Comparison of ENCODE assay signal across 8 cellular contexts in the genomic region with DNA sequence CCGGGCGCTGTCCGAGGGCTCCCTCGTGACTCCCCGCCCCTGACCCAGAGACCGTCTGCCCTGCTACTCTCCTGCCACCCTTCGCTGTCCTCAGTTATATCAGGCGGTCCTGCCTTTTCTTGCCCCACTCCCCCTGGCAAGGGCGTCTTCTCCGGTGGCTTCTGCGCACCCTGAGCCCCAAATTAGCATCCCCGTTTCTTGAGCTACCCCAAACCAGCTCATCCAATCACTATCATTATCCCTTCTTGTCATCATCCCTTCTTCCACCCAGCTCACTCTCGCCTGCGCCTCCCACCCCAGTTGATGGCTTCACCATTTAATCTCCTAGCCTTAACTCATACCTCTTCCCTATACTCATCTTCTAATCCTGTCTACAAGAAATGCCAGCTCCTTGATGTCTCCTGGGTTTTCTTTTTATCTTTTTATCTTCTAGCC. TPM values are rescaled to one million over a fixed set of nuclear protein-coding genes. Genes with fewer than 3 reads are reported as not detected.
DNase-seq lines count a peak whose midpoint lies in the region; ATAC-seq and TF ChIP-seq lines count a peak whose summit lies in the region.

No MANE protein-coding gene starts in this region.

- intact Hi-C loops in IMR-90 (cut with micrococcal nuclease) (loop anchor here (1.0 to 5.0 kb wide), 5 partner anchors 43 to 274 kb away; a partner anchor contains a TSS), mammary epithelial cell (cut with micrococcal nuclease) (loop anchor here (2.0 to 5.0 kb wide), 2 partner anchors 73 to 274 kb away; a partner anchor contains a TSS), right lobe of liver (cut with DNase I) (loop anchor here in 1 of 2 donors (10.0 kb wide), 1 partner anchor 177 kb away; a partner anchor contains a TSS), thyroid gland (cut with DNase I) (no loop called here)

- peak overlapping the region; percentile 46; the same call in 1 of the 2 replicates for H3K14ac ChIP-seq in IMR-90 (replicated peaks; ENCODE audit: low read depth, low read length)

- H3K27ac ChIP-seq in IMR-90 (ENCODE audit: insufficient read depth, low read length) (peak overlapping the region; percentile 35), mammary epithelial cell (ENCODE audit: insufficient read depth, low read depth, low read length) (peak overlapping the region; percentile 86), right lobe of liver (peak overlapping the region; percentile 87 to 95 (median 94)), thyroid gland (peak overlapping the region; percentile 64 to 91 (median 74))

- 0 out of 2 replicates have a peak overlapping the region, but pooled peaks have one; percentile 17 for H3K23ac ChIP-seq in IMR-90 (ENCODE audit: low read depth, low read length)

- in situ Hi-C loops in IMR-90 (cut with MboI; ENCODE audit: low sequenced_read_pairs) (no loop called here), mammary epithelial cell (cut with MboI; ENCODE audit: low sequenced_read_pairs in 2 of 2) (loop anchor here in 1 of 2 donors (25.0 kb wide), 1 partner anchor 154 kb away; no protein-coding TSS in a partner anchor)

- ATAC-seq in GM18868 (IDR thresholded peaks at IDR 0.05; ENCODE audit: unreplicated experiment) (peak; percentile 16), IMR-90 (ENCODE audit: low read depth) (peak; percentile 31), right lobe of liver (peak; percentile 57 to 74 (median 70)), HG02759 (IDR thresholded peaks at IDR 0.05; ENCODE audit: unreplicated experiment) (no peak), GM21619 (IDR thresholded peaks at IDR 0.05; ENCODE audit: unreplicated experiment) (no peak)

- no peaks in the 10 kb centered on the region for H3K36me3 ChIP-seq in IMR-90 (ENCODE audit: control insufficient read depth, insufficient read depth, low read length)
- no peaks in the 10 kb centered on the region for H3K36me3 ChIP-seq in mammary epithelial cell (ENCODE audit: insufficient read depth, low read length)
- no peaks in the 10 kb centered on the region for H3K36me3 ChIP-seq in right lobe of liver
- H3K36me3 ChIP-seq in thyroid gland, result no peaks in the 10 kb centered on the region

- TF ChIP-seq POLR2A in IMR-90 (IDR thresholded peaks at IDR 0.05; ENCODE audit: low read depth, low read length), result no peak
- TF ChIP-seq POLR2A in right lobe of liver (IDR thresholded peaks at IDR 0.05), result no peak
- no peak for TF ChIP-seq POLR2A in thyroid gland (IDR thresholded peaks at IDR 0.05)

- 0 out of 2 replicates have a peak overlapping the region, but pooled peaks have one; percentile 8 for H3K4ac ChIP-seq in IMR-90 (ENCODE audit: low read depth, low read length)

- H3K4me3 ChIP-seq in IMR-90 (ENCODE audit: insufficient read depth, low read depth, low read length), result peak overlapping the region; percentile 67
- H3K4me3 ChIP-seq in mammary epithelial cell (replicated peaks in 1 of 3; ENCODE audit: insufficient read depth in 1 of 3, low read depth in 2 of 3, low read length in 3 of 3), result peak overlapping the region; percentile 72 to 95 (median 91)
- peak overlapping the region; percentile 69 to 96 (median 85) for H3K4me3 ChIP-seq in right lobe of liver
- H3K4me3 ChIP-seq in thyroid gland (replicated peaks in 1 of 3), result peak overlapping the region; percentile 49 to 88 (median 82)

- 0% methylated on average over 10 of the region's 14 CpGs; no CpG with 5 or more reads in 1 of the 2 experiments for WGBS in IMR-90 (ENCODE audit: extremely low coverage in 2 of 2, insufficient read length in 1 of 2), 2 experiments
- WGBS in mammary epithelial cell (ENCODE audit: low coverage, missing lambda C conversion rate), result 2% methylated on average over 11 of the region's 14 CpGs
- 3% methylated on average over 6 of the region's 14 CpGs for WGBS in right lobe of liver (ENCODE audit: insufficient coverage, low coverage, low lambda C conversion rate, missing lambda C conversion rate)
- whole genome bisulfite sequencing in thyroid gland, 2 donors, result 1% methylated on average over 11 to 14 of the region's 14 CpGs

- H3K18ac ChIP-seq in IMR-90 (ENCODE audit: low read depth, low read length), result no peak overlapping the region

- BruUV-seq in IMR-90 (replicated peaks; lab: Mats Ljungman, UMichigan) (no TSS peak), mammary epithelial cell (replicated peaks; lab: Mats Ljungman, UMichigan) (no TSS peak)

- H3K4me1 ChIP-seq in IMR-90 (ENCODE audit: control insufficient read depth, insufficient read depth, low read length) (peaks cover 4% of the 10 kb centered on the region; the same call in 1 of the 2 replicates), mammary epithelial cell (ENCODE audit: insufficient read depth, low read length) (peaks cover 24% of the 10 kb centered on the region), right lobe of liver (peaks cover 0 to 24% (median 8%) of the 10 kb centered on the region in 4 donors), thyroid gland (peaks cover 35 to 41% of the 10 kb centered on the region in 2 donors)

- H2BK120ac ChIP-seq in IMR-90 (ENCODE audit: low read depth, low read length), result 0 out of 2 replicates have a peak overlapping the region, but pooled peaks have one; percentile 25

- H4K20me1 ChIP-seq in IMR-90 (ENCODE audit: insufficient read depth, low read length) (peaks cover 34% of the 10 kb centered on the region), mammary epithelial cell (ENCODE audit: insufficient read depth, low read length) (no peaks in the 10 kb centered on the region)

- H3K9ac ChIP-seq in IMR-90 (ENCODE audit: low read depth, low read length), result peak overlapping the region; percentile 67
- H3K9ac ChIP-seq in mammary epithelial cell (ENCODE audit: insufficient read depth, low read length), result peak overlapping the region; percentile 88

- peaks cover 45% of the 10 kb centered on the region for H3K79me2 ChIP-seq in mammary epithelial cell (ENCODE audit: insufficient read depth, low read length)

- H4K8ac ChIP-seq in IMR-90 (ENCODE audit: low read depth in 2 of 2, low read length in 2 of 2), result peak overlapping the region; percentile 4 to 44; a peak in 1 of 4 replicates

- H4K91ac ChIP-seq in IMR-90 (ENCODE audit: insufficient read depth, low read depth, low read length), result no peak overlapping the region

- peaks cover 8% of the 10 kb centered on the region for H3K9me1 ChIP-seq in IMR-90 (ENCODE audit: insufficient read depth, low read length)

- TF ChIP-seq CTCF in IMR-90 (conservative IDR thresholded peaks at IDR 0.05; ENCODE audit: low read depth, low read length), result no peak
- no peak for TF ChIP-seq CTCF in mammary epithelial cell (conservative IDR thresholded peaks at IDR 0.05 in 1 of 2, IDR thresholded peaks at IDR 0.05 in 1 of 2; ENCODE audit: extremely low read depth in 1 of 2, insufficient read depth in 1 of 2, low read depth in 1 of 2, low read length in 2 of 2)
- no peak for TF ChIP-seq CTCF in right lobe of liver (IDR thresholded peaks at IDR 0.05)
- no peak for TF ChIP-seq CTCF in thyroid gland (IDR thresholded peaks at IDR 0.05)

- H3K56ac ChIP-seq in IMR-90 (ENCODE audit: extremely low read depth, insufficient read depth, low read length), result no peak overlapping the region

- H2AFZ ChIP-seq in IMR-90 (replicated peaks; ENCODE audit: low read length, poor library complexity) (peak overlapping the region; percentile 99), mammary epithelial cell (ENCODE audit: low read depth, low read length) (peak overlapping the region; percentile 97)

- peak overlapping the region; percentile 69 for H3K4me2 ChIP-seq in IMR-90 (ENCODE audit: low read depth, low read length)
- H3K4me2 ChIP-seq in mammary epithelial cell (ENCODE audit: insufficient read depth, low read depth, low read length), result peak overlapping the region; percentile 90

- H3K9me3 ChIP-seq in IMR-90 (ENCODE audit: control insufficient read depth, insufficient read depth, low read length) (no peaks in the 10 kb centered on the region), mammary epithelial cell (replicated peaks; ENCODE audit: insufficient read depth, low read length) (no peaks in the 10 kb centered on the region), right lobe of liver (no peaks in the 10 kb centered on the region), thyroid gland (no peaks in the 10 kb centered on the region)

- H3K27me3 ChIP-seq in IMR-90 (ENCODE audit: control insufficient read depth, insufficient read depth, low read length) (no peaks in the 10 kb centered on the region), mammary epithelial cell (ENCODE audit: insufficient read depth, low read length) (no peaks in the 10 kb centered on the region), right lobe of liver (no peaks in the 10 kb centered on the region), thyroid gland (no peaks in the 10 kb centered on the region)

- dilution Hi-C loops in IMR-90 (cut with HindIII; ENCODE audit: low sequenced_read_pairs, unreplicated experiment) (no loop called here), mammary epithelial cell (cut with HindIII; ENCODE audit: low sequenced_read_pairs) (loop anchor here (5.0 kb wide), 2 partner anchors 84 to 184 kb away; a partner anchor contains a TSS)

- H2BK20ac ChIP-seq in IMR-90 (ENCODE audit: low read depth, low read length), result no peak overlapping the region

- H2AK5ac ChIP-seq in IMR-90 (ENCODE audit: low read depth, low read length), result no peak overlapping the region

- CTCF ChIA-PET in IMR-90 (lab: Yijun Ruan, JAX), result interaction anchor here (1.0 to 1.4 kb wide), 4 partner anchors 16 to 185 kb away, joined by 3 to 6 read pairs (median 4); no protein-coding TSS in a partner anchor
- CTCF ChIA-PET in mammary epithelial cell (lab: Charles Lee; ENCODE audit: low non-redundant PET), result interaction anchor here (0.6 to 1.0 kb wide), 2 partner anchors 180 to 184 kb away, joined by 3 to 4 read pairs; no protein-coding TSS in a partner anchor

- H2AK9ac ChIP-seq in IMR-90 (replicated peaks; ENCODE audit: low read depth, low read length, poor library complexity), result peak overlapping the region; percentile 53

- TF ChIP-seq RAD21 in IMR-90 (IDR thresholded peaks at IDR 0.05; ENCODE audit: low read length), result no peak

- no peak overlapping the region for H4K5ac ChIP-seq in IMR-90 (ENCODE audit: low read depth, low read length)

- DNase-seq in IMR-90 (peak; percentile 23), mammary epithelial cell (no peak), right lobe of liver (no peak), thyroid gland (no peak), A172 (ENCODE audit: low spot score) (no peak)

- H2BK5ac ChIP-seq in IMR-90 (ENCODE audit: low read depth, low read length, poor library complexity, severe bottlenecking), result peak overlapping the region; percentile 74

- POLR2A ChIA-PET in IMR-90 (lab: Charles Lee; ENCODE audit: unreplicated experiment), result no interaction called here

- no peak overlapping the region for H2BK15ac ChIP-seq in IMR-90 (ENCODE audit: low read depth, low read length)

- peaks cover 3 to 41% of the 10 kb centered on the region in 2 experiments; a peak in 3 of 4 replicates for H3K79me1 ChIP-seq in IMR-90 (ENCODE audit: low read depth in 1 of 2, low read length in 2 of 2)

RNA-seq across cellular contexts. Expression of a gene that starts 0.4 kb away (rescaled TPM):
- total RNA-seq in IMR-90 (2012; rRNA removed) (0.56 and 0.90 TPM in 2 replicates), mammary epithelial cell (1 to 10 TPM; 5.2 to 5.7 TPM), right lobe of liver (1 to 10 TPM; 1.4 to 3.5 (median 2.5) TPM), thyroid gland (10 to 100 TPM in 3 of 4 donors, 1 to 10 TPM in 1; 8.9 to 17.8 (median 11.7) TPM)
- polyA plus RNA-seq in IMR-90 (2012; rRNA removed) (1.6 and 1.8 TPM in 2 replicates), mammary epithelial cell (1.3 TPM)
- 0.38 and 0.93 TPM in 2 replicates for polyA plus RNA-seq in IMR-90 (2012; cell fraction: cytosol; rRNA removed)
- polyA plus RNA-seq in IMR-90 (2012; cell fraction: nucleus; rRNA removed; ENCODE audit: low replicate concordance), result 10.7 and 13.0 TPM in 2 replicates
- polyA minus RNA-seq in mammary epithelial cell, result not detected
- total RNA-seq in A172 (2014; rRNA removed; shearing (Covaris generic)), result 1.3 and 2.3 TPM in 2 replicates

RNA-seq across cellular contexts. Expression of a gene that starts 0.5 kb away (rescaled TPM):
- total RNA-seq in IMR-90 (2012; rRNA removed), result 25.8 and 35.0 TPM in 2 replicates
- 56.6 and 58.9 TPM in 2 replicates for polyA plus RNA-seq in IMR-90 (2012; rRNA removed)
- polyA plus RNA-seq in IMR-90 (2012; cell fraction: cytosol; rRNA removed), result 27.6 and 41.5 TPM in 2 replicates
- polyA plus RNA-seq in IMR-90 (2012; cell fraction: nucleus; rRNA removed; ENCODE audit: low replicate concordance), result 133 and 180 TPM in 2 replicates
- 10 to 100 TPM; 47.0 to 51.3 TPM for total RNA-seq in mammary epithelial cell
- 37.7 TPM for polyA plus RNA-seq in mammary epithelial cell
- 73.7 TPM for polyA minus RNA-seq in mammary epithelial cell
- 10 to 100 TPM; 27.8 to 35.5 (median 33.1) TPM for total RNA-seq in right lobe of liver
- total RNA-seq in thyroid gland, result 100 to 1,000 TPM in 2 of 4 donors, 10 to 100 TPM in 2; 64.6 to 105 (median 101) TPM
- 27.1 and 42.3 TPM in 2 replicates for total RNA-seq in A172 (2014; rRNA removed; shearing (Covaris generic))

RNA-seq across cellular contexts. Expression of a gene that starts 45.5 kb away (rescaled TPM):
- 22.8 TPM in 2 replicates for total RNA-seq in IMR-90 (2012; rRNA removed)
- 16.5 and 23.1 TPM in 2 replicates for polyA plus RNA-seq in IMR-90 (2012; rRNA removed)
- polyA plus RNA-seq in IMR-90 (2012; cell fraction: cytosol; rRNA removed), result 22.5 and 41.4 TPM in 2 replicates
- polyA plus RNA-seq in IMR-90 (2012; cell fraction: nucleus; rRNA removed; ENCODE audit: low replicate concordance), result 80.9 and 92.7 TPM in 2 replicates
- total RNA-seq in mammary epithelial cell, result 1 to 10 TPM; 6.5 to 9.6 TPM
- 8.4 TPM for polyA plus RNA-seq in mammary epithelial cell
- polyA minus RNA-seq in mammary epithelial cell, result 22.2 TPM
- 10 to 100 TPM in 5 of 6 experiments, 1 to 10 TPM in 1; 6.7 to 43.4 (median 17.4) TPM for total RNA-seq in right lobe of liver
- 10 to 100 TPM; 33.5 to 81.0 (median 36.7) TPM for total RNA-seq in thyroid gland
- total RNA-seq in A172 (2014; rRNA removed; shearing (Covaris generic)), result 19.7 and 22.4 TPM in 2 replicates

RNA-seq across cellular contexts. Expression of a gene that starts 56.1 kb away (rescaled TPM):
- total RNA-seq in IMR-90 (2012; rRNA removed), result 41.2 and 68.6 TPM in 2 replicates
- polyA plus RNA-seq in IMR-90 (2012; rRNA removed), result 10.7 and 14.4 TPM in 2 replicates
- polyA plus RNA-seq in IMR-90 (2012; cell fraction: cytosol; rRNA removed), result 3.9 and 5.7 TPM in 2 replicates
- polyA plus RNA-seq in IMR-90 (2012; cell fraction: nucleus; rRNA removed; ENCODE audit: low replicate concordance), result 3.1 and 26.6 TPM in 2 replicates
- total RNA-seq in mammary epithelial cell, result 10 to 100 TPM; 28.8 to 31.6 TPM
- 11.7 TPM for polyA plus RNA-seq in mammary epithelial cell
- polyA minus RNA-seq in mammary epithelial cell, result 8.3 TPM
- 10 to 100 TPM; 11.3 to 21.9 (median 18.3) TPM for total RNA-seq in right lobe of liver
- total RNA-seq in thyroid gland, result 10 to 100 TPM; 49.8 to 83.2 (median 69.3) TPM
- total RNA-seq in A172 (2014; rRNA removed; shearing (Covaris generic)), result 20.0 and 21.2 TPM in 2 replicates

RNA-seq across cellular contexts. Expression of a gene that starts 56.1 kb away (rescaled TPM):
- total RNA-seq in IMR-90 (2012; rRNA removed), result under 0.01 TPM in 1 of 2 replicates, not detected in the other
- polyA plus RNA-seq in IMR-90 (2012; rRNA removed), result 0.02 TPM in 1 of 2 replicates, not detected in the other
- polyA plus RNA-seq in IMR-90 (2012; cell fraction: cytosol; rRNA removed), result not detected in 2 replicates
- 0.01 and 0.14 TPM in 2 replicates for polyA plus RNA-seq in IMR-90 (2012; cell fraction: nucleus; rRNA removed; ENCODE audit: low replicate concordance)
- not detected for total RNA-seq in mammary epithelial cell
- polyA plus RNA-seq in mammary epithelial cell, result not detected
- not detected for polyA minus RNA-seq in mammary epithelial cell
- under 1 TPM in 5 of 6 experiments, not detected in 1; 0.12 to 0.31 (median 0.16) TPM for total RNA-seq in right lobe of liver
- under 1 TPM; 0.13 to 0.33 (median 0.14) TPM for total RNA-seq in thyroid gland
- total RNA-seq in A172 (2014; rRNA removed; shearing (Covaris generic)), result not detected in 2 replicates

Comparison
In these comparisons a context has a peak if more than half of its experiments do, and no peak if none do; other contexts are left out.
1. ATAC-seq: peak in GM18868 (single experiment), IMR-90 (single experiment) and right lobe of liver (4 of 4); none in HG02759 (single experiment) and GM21619 (single experiment).
2. H3K27ac ChIP-seq: peak in every context shown above with its lines; median percentile 94 in right lobe of liver; 86 in mammary epithelial cell; 74 in thyroid gland; 35 in IMR-90.
3. Peak in every context shown above with its lines, with median percentiles within 50 percentile points of each other: H3K4me3 ChIP-seq.